In genomic region chr19:30066781-30067759, GRCh38 we compare ENCODE assay signal across 28 cellular contexts.
DNase-seq lines count a peak whose midpoint lies in the region; ATAC-seq and TF ChIP-seq lines count a peak whose summit lies in the region.
"Had no signal": no experiment of that assay in that cellular context is flagged by ENCODE, and none has a peak within 500 bp of the region (broad histone marks: within the 10 kb centered on the region; RNA-seq: fewer than 3 reads in every experiment).

No MANE protein-coding gene starts in this region.

- TF ChIP-seq CTCF in upper lobe of right lung (IDR thresholded peaks at IDR 0.05) (no peak), foreskin keratinocyte (conservative IDR thresholded peaks at IDR 0.05) (no peak)

- peaks cover 2% of the 10 kb centered on the region for H3K27me3 Mint-ChIP-seq in activated naive CD8-positive, alpha-beta T cell treated with anti-CD3 and anti-CD28 coated beads, Interleukin-2, amount 10 ng/mL, durations not matched to agents 7 days and 5 days
- H3K27me3 Mint-ChIP-seq in activated naive CD8-positive, alpha-beta T cell treated with anti-CD3 and anti-CD28 coated beads for 36 hours, result no peaks in the 10 kb centered on the region
- H3K27me3 Mint-ChIP-seq: activated B cell treated with CpG ODN at 0.5 μM for 24 hours; activated naive CD4-positive, alpha-beta T cell treated with anti-CD3 and anti-CD28 coated beads, Interleukin-2, amount 50 U/mL, for 24 hours; B cell; stimulated activated naive CD8-positive, alpha-beta T cell treated with anti-CD3 and anti-CD28 coated beads, Interleukin-15, Interleukin-2, amounts not matched to agents 100 ng/mL and 50 ng/mL, for 24 hours had no signal

- H3K9me3 ChIP-seq in upper lobe of right lung, result no peaks in the 10 kb centered on the region
- H3K9me3 ChIP-seq: heart left ventricle, tibial nerve had no signal

- no peak for ATAC-seq in activated naive CD8-positive, alpha-beta T cell treated with anti-CD3 and anti-CD28 coated beads, Interleukin-2, amount 10 ng/mL, durations not matched to agents 7 days and 5 days (ENCODE audit: low read depth)
- ATAC-seq in upper lobe of right lung (no peak), foreskin keratinocyte (no peak)
- ATAC-seq: activated T-helper 17 cell treated with anti-CD3 and anti-CD28 coated beads, Interleukin-2, amount 50 U/mL, for 72 hours; effector memory CD8-positive, alpha-beta T cell; heart left ventricle; Panc1 had no signal

- DNase-seq in activated naive CD8-positive, alpha-beta T cell treated with anti-CD3 and anti-CD28 coated beads, Interleukin-2, amount 10 ng/mL, durations not matched to agents 7 days and 5 days, result no peak
- no peak for DNase-seq in activated naive CD8-positive, alpha-beta T cell treated with anti-CD3 and anti-CD28 coated beads for 36 hours
- DNase-seq in NCI-H69 (lab: John Stamatoyannopoulos, UW), result peak; percentile 8
- DNase-seq in mesenteric fat pad (ENCODE audit: low spot score), result peak; percentile 72
- DNase-seq in upper lobe of right lung, result peak; percentile 36
- DNase-seq in foreskin keratinocyte, result no peak
- DNase-seq in stimulated activated CD4-positive, alpha-beta T cell treated with anti-CD3 and anti-CD28 coated beads, Interleukin-4, amount 100 ng/mL, for 24 hours, result no peak
- DNase-seq in KBM-7, result no peak
- DNase-seq: activated B cell treated with CpG ODN at 0.5 μM for 24 hours; activated CD4-positive, alpha-beta T cell treated with anti-CD3 and anti-CD28 coated beads, Interleukin-2, amount 50 U/mL, for 1 hour; DMS53; effector memory CD8-positive, alpha-beta T cell; mammary epithelial cell; NCI-H1048; NCI-H1694; NCI-H526 treated with DMSO at 0.1 percent for 48 hours; stimulated activated CD4-positive, alpha-beta T cell treated with anti-CD3 and anti-CD28 coated beads, Interleukin-15, amount 100 ng/mL, for 24 hours had no signal

- H3K36me3 ChIP-seq in upper lobe of right lung, result no peaks in the 10 kb centered on the region
- H3K36me3 ChIP-seq: heart left ventricle, tibial nerve had no signal

- H3K27ac ChIP-seq in upper lobe of right lung, result no peak overlapping the region
- no peak overlapping the region for H3K27ac ChIP-seq in foreskin keratinocyte
- H3K27ac ChIP-seq: coronary artery, heart left ventricle, KMS-11, tibial nerve had no signal

- H3K9me3 Mint-ChIP-seq in activated naive CD8-positive, alpha-beta T cell treated with anti-CD3 and anti-CD28 coated beads, Interleukin-2, amount 10 ng/mL, durations not matched to agents 7 days and 5 days, result no peaks in the 10 kb centered on the region
- no peaks in the 10 kb centered on the region for H3K9me3 Mint-ChIP-seq in activated naive CD8-positive, alpha-beta T cell treated with anti-CD3 and anti-CD28 coated beads for 36 hours
- H3K9me3 Mint-ChIP-seq: activated naive CD4-positive, alpha-beta T cell treated with anti-CD3 and anti-CD28 coated beads, Interleukin-2, amount 50 U/mL, for 24 hours; activated T-helper 17 cell treated with anti-CD3 and anti-CD28 coated beads, Interleukin-2, amount 50 U/mL, for 72 hours; stimulated activated naive CD8-positive, alpha-beta T cell treated with anti-CD3 and anti-CD28 coated beads, Interleukin-15, Interleukin-2, amounts not matched to agents 100 ng/mL and 50 ng/mL, for 24 hours had no signal

- H3K4me3 ChIP-seq in upper lobe of right lung, result no peak overlapping the region
- H3K4me3 ChIP-seq: coronary artery, heart left ventricle, tibial nerve had no signal

- H3K4me3 Mint-ChIP-seq in activated naive CD8-positive, alpha-beta T cell treated with anti-CD3 and anti-CD28 coated beads, Interleukin-2, amount 10 ng/mL, durations not matched to agents 7 days and 5 days, result no peak overlapping the region
- no peak overlapping the region for H3K4me3 Mint-ChIP-seq in activated naive CD8-positive, alpha-beta T cell treated with anti-CD3 and anti-CD28 coated beads for 36 hours
- H3K4me3 Mint-ChIP-seq: activated B cell treated with CpG ODN at 0.5 μM for 24 hours; activated naive CD4-positive, alpha-beta T cell treated with anti-CD3 and anti-CD28 coated beads, Interleukin-2, amount 50 U/mL, for 24 hours; activated T-helper 17 cell treated with anti-CD3 and anti-CD28 coated beads, Interleukin-2, amount 50 U/mL, for 72 hours; B cell; effector memory CD8-positive, alpha-beta T cell; neural crest cell; stimulated activated naive CD8-positive, alpha-beta T cell treated with anti-CD3 and anti-CD28 coated beads, Interleukin-15, Interleukin-2, amounts not matched to agents 100 ng/mL and 50 ng/mL, for 24 hours had no signal

- H3K27me3 ChIP-seq in upper lobe of right lung, result peaks cover 8% of the 10 kb centered on the region
- no peaks in the 10 kb centered on the region for H3K27me3 ChIP-seq in foreskin keratinocyte
- H3K27me3 ChIP-seq: heart left ventricle, tibial nerve had no signal

- H3K27ac Mint-ChIP-seq in activated naive CD8-positive, alpha-beta T cell treated with anti-CD3 and anti-CD28 coated beads, Interleukin-2, amount 10 ng/mL, durations not matched to agents 7 days and 5 days, result peak overlapping the region; percentile 41
- no peak overlapping the region for H3K27ac Mint-ChIP-seq in activated naive CD8-positive, alpha-beta T cell treated with anti-CD3 and anti-CD28 coated beads for 36 hours
- H3K27ac Mint-ChIP-seq: activated B cell treated with CpG ODN at 0.5 μM for 24 hours; activated naive CD4-positive, alpha-beta T cell treated with anti-CD3 and anti-CD28 coated beads, Interleukin-2, amount 50 U/mL, for 24 hours; activated T-helper 17 cell treated with anti-CD3 and anti-CD28 coated beads, Interleukin-2, amount 50 U/mL, for 72 hours; B cell; effector memory CD8-positive, alpha-beta T cell; progenitor cell of endocrine pancreas; stimulated activated naive CD8-positive, alpha-beta T cell treated with anti-CD3 and anti-CD28 coated beads, Interleukin-15, Interleukin-2, amounts not matched to agents 100 ng/mL and 50 ng/mL, for 24 hours had no signal

- peaks cover 8% of the 10 kb centered on the region for H3K4me1 Mint-ChIP-seq in activated naive CD8-positive, alpha-beta T cell treated with anti-CD3 and anti-CD28 coated beads, Interleukin-2, amount 10 ng/mL, durations not matched to agents 7 days and 5 days
- no peaks in the 10 kb centered on the region for H3K4me1 Mint-ChIP-seq in activated naive CD8-positive, alpha-beta T cell treated with anti-CD3 and anti-CD28 coated beads for 36 hours
- H3K4me1 Mint-ChIP-seq: activated B cell treated with CpG ODN at 0.5 μM for 24 hours; activated naive CD4-positive, alpha-beta T cell treated with anti-CD3 and anti-CD28 coated beads, Interleukin-2, amount 50 U/mL, for 24 hours; activated T-helper 17 cell treated with anti-CD3 and anti-CD28 coated beads, Interleukin-2, amount 50 U/mL, for 72 hours; B cell had no signal

- intact Hi-C loops in upper lobe of right lung (cut with DNase I), result no loop called here

- POLR2A ChIA-PET in activated naive CD8-positive, alpha-beta T cell treated with anti-CD3 and anti-CD28 coated beads, Interleukin-2, amount 10 ng/mL, durations not matched to agents 7 days and 5 days (lab: Charles Lee), result no interaction called here

- in situ Hi-C loops in KBM-7 (cut with MboI; ENCODE audit: low pct_unique_long_range_greater_than_20kb, low sequenced_read_pairs), result no loop called here

- no peaks in the 10 kb centered on the region for H3K36me3 Mint-ChIP-seq in activated naive CD8-positive, alpha-beta T cell treated with anti-CD3 and anti-CD28 coated beads, Interleukin-2, amount 10 ng/mL, durations not matched to agents 7 days and 5 days
- H3K36me3 Mint-ChIP-seq in activated naive CD8-positive, alpha-beta T cell treated with anti-CD3 and anti-CD28 coated beads for 36 hours, result no peaks in the 10 kb centered on the region
- H3K36me3 Mint-ChIP-seq: activated naive CD4-positive, alpha-beta T cell treated with anti-CD3 and anti-CD28 coated beads, Interleukin-2, amount 50 U/mL, for 24 hours had no signal

- H3K4me1 ChIP-seq in upper lobe of right lung (no peaks in the 10 kb centered on the region), foreskin keratinocyte (no peaks in the 10 kb centered on the region)

Comparison
In these comparisons a context has a peak if more than half of its experiments do, and no peak if none do; other contexts are left out.
1. DNase-seq: peak in NCI-H69 (single experiment), mesenteric fat pad (single experiment) and upper lobe of right lung (single experiment); none in activated naive CD8-positive, alpha-beta T cell treated with anti-CD3 and anti-CD28 coated beads, Interleukin-2, amount 10 ng/mL, durations not matched to agents 7 days and 5 days (single experiment), activated naive CD8-positive, alpha-beta T cell treated with anti-CD3 and anti-CD28 coated beads for 36 hours (single experiment), foreskin keratinocyte (0 of 2), stimulated activated CD4-positive, alpha-beta T cell treated with anti-CD3 and anti-CD28 coated beads, Interleukin-4, amount 100 ng/mL, for 24 hours (single experiment) and KBM-7 (single experiment).